Comparison of ENCODE assay signal across 13 cellular contexts in the genomic region with DNA sequence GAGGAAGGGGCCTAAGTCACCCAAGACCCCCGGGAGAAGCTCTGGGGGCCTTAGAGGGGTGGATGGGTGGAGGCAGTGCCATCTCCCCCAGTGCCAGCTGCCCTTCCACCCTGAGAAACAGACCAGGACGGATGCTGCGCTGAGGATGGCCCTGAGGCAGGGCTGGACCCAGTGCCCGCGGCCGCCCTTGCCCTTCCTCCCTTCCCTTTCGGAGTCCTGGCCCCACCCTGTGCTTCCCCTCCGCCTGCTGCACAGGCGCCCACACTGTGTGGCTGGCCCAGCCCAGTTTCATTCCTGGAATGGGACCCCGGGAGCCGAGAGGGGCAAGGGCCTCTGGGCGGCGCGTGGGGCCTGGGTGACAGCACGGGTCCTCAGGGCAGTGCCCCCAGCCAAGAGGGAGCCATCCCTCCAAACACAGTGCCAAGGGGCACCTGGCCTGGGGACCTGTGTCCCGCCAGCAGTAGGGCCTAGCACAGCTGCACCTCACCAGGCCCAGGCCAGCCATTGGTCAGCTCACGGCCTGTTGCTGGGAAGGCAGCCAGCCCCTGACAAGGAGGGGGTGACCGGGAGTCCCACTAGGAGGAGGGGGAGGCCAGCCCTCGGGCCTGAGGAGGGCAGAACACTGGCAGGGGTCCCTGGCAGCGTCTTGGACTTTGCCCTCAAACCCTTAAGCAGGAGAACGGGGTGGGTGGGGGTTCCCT. TPM values are rescaled to one million over a fixed set of nuclear protein-coding genes. Genes with fewer than 3 reads are reported as not detected.
DNase-seq lines count a peak whose midpoint lies in the region; ATAC-seq and TF ChIP-seq lines count a peak whose summit lies in the region.
"Had no signal": no experiment of that assay in that cellular context is flagged by ENCODE, and none has a peak within 500 bp of the region (broad histone marks: within the 10 kb centered on the region; RNA-seq: fewer than 3 reads in every experiment).

No MANE protein-coding gene starts in this region.

- H3K27me3 ChIP-seq in SJSA1 (replicated peaks) (no peaks in the 10 kb centered on the region), gastroesophageal sphincter (no peaks in the 10 kb centered on the region), mucosa of stomach (ENCODE audit: control insufficient read depth, insufficient read depth, low read length) (peaks cover 3% of the 10 kb centered on the region)

- no peak for TF ChIP-seq EP300 in gastroesophageal sphincter (IDR thresholded peaks at IDR 0.05)

- H3K4me3 ChIP-seq in SJSA1, result no peak overlapping the region
- H3K4me3 ChIP-seq in gastroesophageal sphincter, result peak overlapping the region in 1 of 2 donors; percentile 48
- no peak overlapping the region for H3K4me3 ChIP-seq in mucosa of stomach (ENCODE audit: low read length)

- H3K4me1 ChIP-seq in SJSA1 (replicated peaks) (peaks cover 30% of the 10 kb centered on the region), gastroesophageal sphincter (peaks cover 13 to 55% (median 38%) of the 10 kb centered on the region in 3 donors), mucosa of stomach (ENCODE audit: control insufficient read depth, insufficient read depth, low read length) (peaks cover 30% of the 10 kb centered on the region)

- H3K27ac ChIP-seq in SJSA1 (peak overlapping the region; percentile 98), gastroesophageal sphincter (peak overlapping the region; percentile 93 to 100 (median 98)), temporal lobe (ENCODE audit: low read depth, low read length) (peak overlapping the region; percentile 95)

- ATAC-seq in gastroesophageal sphincter, result peak; percentile 20
- no peak for ATAC-seq in GM21786 (IDR thresholded peaks at IDR 0.05; ENCODE audit: unreplicated experiment)

- 20 to 48% methylated on average over 1 to 2 of the region's 21 CpGs for WGBS in gastroesophageal sphincter (ENCODE audit: low coverage in 1 of 2), 2 donors

- no peak for DNase-seq in SJSA1 (ENCODE audit: low read depth in 1 of 2, low spot score in 2 of 2)
- no peak for DNase-seq in activated naive CD4-positive, alpha-beta T cell (lab: John Stamatoyannopoulos, UW)
- DNase-seq in activated naive CD4-positive, alpha-beta T cell treated with anti-CD3 and anti-CD28 coated beads, Interleukin-2, amount 50 U/mL, for 16 hours, result no peak
- no peak for DNase-seq in activated CD8-positive, alpha-beta memory T cell treated with anti-CD3 and anti-CD28 coated beads for 24 hours
- DNase-seq: activated CD4-positive, CD25-positive, alpha-beta regulatory T cell treated with anti-CD3 and anti-CD28 coated beads, Interleukin-2, amount 50 U/mL, for 72 hours; activated naive CD4-positive, alpha-beta T cell treated with anti-CD3 and anti-CD28 coated beads for 36 hours; islet precursor cell; NCI-H2171 treated with DMSO at 0.1 percent for 48 hours; SHP77 treated with DMSO at 0.1 percent for 48 hours had no signal

- H3K9me3 ChIP-seq in SJSA1 (replicated peaks) (no peaks in the 10 kb centered on the region), gastroesophageal sphincter (no peaks in the 10 kb centered on the region), mucosa of stomach (ENCODE audit: control insufficient read depth, low read length) (no peaks in the 10 kb centered on the region)

- peak overlapping the region; percentile 86 for H3K9ac ChIP-seq in mucosa of stomach (ENCODE audit: low read length)

- no peak for TF ChIP-seq CTCF in gastroesophageal sphincter (IDR thresholded peaks at IDR 0.05)

- no peak for TF ChIP-seq POLR2A in gastroesophageal sphincter (IDR thresholded peaks at IDR 0.05)

- H3K36me3 ChIP-seq in SJSA1 (no peaks in the 10 kb centered on the region), gastroesophageal sphincter (no peaks in the 10 kb centered on the region), mucosa of stomach (ENCODE audit: control insufficient read depth, insufficient read depth, low read length) (no peaks in the 10 kb centered on the region)

RNA-seq across cellular contexts. Expression of a gene that starts 13.4 kb away (rescaled TPM):
- 9.6 and 24.3 TPM in 2 replicates for total RNA-seq in SJSA1 (2014; rRNA removed; shearing (Covaris generic))
- total RNA-seq in gastroesophageal sphincter (100 to 1,000 TPM in 1 of 4 donors, 10 to 100 TPM in 3; 60.2 to 157 (median 79.0) TPM), temporal lobe (26.1 TPM)

RNA-seq across cellular contexts. Expression of a gene that starts 20.1 kb away (rescaled TPM):
- total RNA-seq in SJSA1 (2014; rRNA removed; shearing (Covaris generic)), result 39.2 and 48.6 TPM in 2 replicates
- 10 to 100 TPM; 25.8 to 51.1 (median 43.3) TPM for total RNA-seq in gastroesophageal sphincter
- total RNA-seq in temporal lobe, result 24.6 TPM
